ENCODE assay signal across 20 cellular contexts in genomic region chr13:24894277-24894971, GRCh38.
"Had no signal": no experiment of that assay in that cellular context is flagged by ENCODE, and none has a peak within 500 bp of the region (broad histone marks: within the 10 kb centered on the region; RNA-seq: fewer than 3 reads in every experiment).

No MANE protein-coding gene starts in this region.

- H3K36me3 ChIP-seq: pancreas, right lobe of liver, uterus had no signal

- H3K27me3 ChIP-seq: neutrophil, pancreas, right lobe of liver, stomach, suprapubic skin, tibial nerve, uterus had no signal

- H3K4me1 Mint-ChIP-seq: activated CD4-positive, alpha-beta T cell treated with anti-CD3 and anti-CD28 coated beads for 36 hours; activated naive CD4-positive, alpha-beta T cell treated with anti-CD3 and anti-CD28 coated beads, Interleukin-2, amount 10 ng/mL, durations not matched to agents 7 days and 5 days; immature natural killer cell had no signal

- H3K27ac Mint-ChIP-seq: activated CD4-positive, alpha-beta memory T cell treated with anti-CD3 and anti-CD28 coated beads for 36 hours; activated CD4-positive, alpha-beta T cell treated with anti-CD3 and anti-CD28 coated beads for 36 hours; activated naive CD4-positive, alpha-beta T cell treated with anti-CD3 and anti-CD28 coated beads, Interleukin-2, amount 10 ng/mL, durations not matched to agents 7 days and 5 days; activated T-cell treated with anti-CD3 and anti-CD28 coated beads, Interleukin-2, amount 50 U/mL, for 72 hours had no signal

- H3K27me3 Mint-ChIP-seq: activated CD4-positive, alpha-beta memory T cell treated with anti-CD3 and anti-CD28 coated beads for 36 hours; activated CD4-positive, alpha-beta T cell treated with anti-CD3 and anti-CD28 coated beads for 36 hours; activated naive CD4-positive, alpha-beta T cell treated with anti-CD3 and anti-CD28 coated beads, Interleukin-2, amount 10 ng/mL, durations not matched to agents 7 days and 5 days; naive thymus-derived CD4-positive, alpha-beta T cell had no signal

- H3K4me3 Mint-ChIP-seq: activated CD4-positive, alpha-beta memory T cell treated with anti-CD3 and anti-CD28 coated beads for 36 hours; activated CD4-positive, alpha-beta T cell treated with anti-CD3 and anti-CD28 coated beads for 36 hours; activated naive CD4-positive, alpha-beta T cell treated with anti-CD3 and anti-CD28 coated beads, Interleukin-2, amount 10 ng/mL, durations not matched to agents 7 days and 5 days; activated T-cell treated with anti-CD3 and anti-CD28 coated beads, Interleukin-2, amount 50 U/mL, for 72 hours; immature natural killer cell; naive thymus-derived CD4-positive, alpha-beta T cell had no signal

- H3K27ac ChIP-seq: neutrophil, pancreas, right lobe of liver, skin epidermis, stomach, suprapubic skin, tibial nerve, uterus had no signal

- H3K4me3 ChIP-seq: lung, pancreas, right lobe of liver, skin epidermis, stomach, suprapubic skin, tibial nerve, uterus had no signal

- H3K9me3 ChIP-seq: neutrophil, pancreas, right lobe of liver, stomach, suprapubic skin, tibial nerve, uterus had no signal

- H3K4me1 ChIP-seq: pancreas, right lobe of liver, suprapubic skin, tibial nerve, uterus had no signal

- DNase-seq: activated CD4-positive, alpha-beta memory T cell treated with anti-CD3 and anti-CD28 coated beads for 36 hours; activated CD4-positive, alpha-beta T cell treated with anti-CD3 and anti-CD28 coated beads for 36 hours; activated effector memory CD4-positive, alpha-beta T cell treated with anti-CD3 and anti-CD28 coated beads, Interleukin-2, amount 50 U/mL, for 16 hours; activated naive CD4-positive, alpha-beta T cell treated with anti-CD3 and anti-CD28 coated beads, Interleukin-2, amount 10 ng/mL, durations not matched to agents 7 days and 5 days; activated T-cell treated with anti-CD3 and anti-CD28 coated beads, Interleukin-2, amount 50 U/mL, for 72 hours; cerebellar nuclear complex; foreskin fibroblast; immature natural killer cell; naive thymus-derived CD4-positive, alpha-beta T cell; right lobe of liver; stimulated activated CD4-positive, alpha-beta T cell treated with anti-CD3 and anti-CD28 coated beads, Interleukin-1b, Interleukin-23, amount 100 ng/mL, for 48 hours; stomach; T-helper 9 cell; uterus had no signal

- H3K9me3 Mint-ChIP-seq: activated CD4-positive, alpha-beta memory T cell treated with anti-CD3 and anti-CD28 coated beads for 36 hours; activated naive CD4-positive, alpha-beta T cell treated with anti-CD3 and anti-CD28 coated beads, Interleukin-2, amount 10 ng/mL, durations not matched to agents 7 days and 5 days; activated T-cell treated with anti-CD3 and anti-CD28 coated beads, Interleukin-2, amount 50 U/mL, for 72 hours; immature natural killer cell; naive thymus-derived CD4-positive, alpha-beta T cell had no signal
